In genomic region chr1:230303069-230303468, GRCh38 we compare ENCODE assay signal across 18 cellular contexts.
A peak's percentile ranks its signal among the peaks of the same experiment; 100 is the strongest.
DNase-seq lines count a peak whose midpoint lies in the region; ATAC-seq, FAIRE-seq and TF ChIP-seq lines count a peak whose summit lies in the region.
"Had no signal": no experiment of that assay in that cellular context is flagged by ENCODE, and none has a peak within 500 bp of the region (broad histone marks: within the 10 kb centered on the region; RNA-seq: fewer than 3 reads in every experiment).

No MANE protein-coding gene starts in this region.

- 0 out of 2 replicates have a peak overlapping the region, but pooled peaks have one; percentile 22 for H2AFZ ChIP-seq in Loucy (ENCODE audit: low read length)

- H3K4me1 Mint-ChIP-seq in naive B cell, result peaks cover 40 to 54% (median 54%) of the 10 kb centered on the region in 3 donors

- H3K4me3 ChIP-seq in Loucy (ENCODE audit: low read length, poor library complexity, severe bottlenecking), result no peak overlapping the region
- H3K4me3 ChIP-seq in WERI-Rb-1 (ENCODE audit: low read depth, low read length), result no peak overlapping the region
- H3K4me3 ChIP-seq in transverse colon, result no peak overlapping the region
- H3K4me3 ChIP-seq: coronary artery, smooth muscle cell, suprapubic skin had no signal

- intact Hi-C loops in transverse colon (cut with DNase I; ENCODE audit: low total_unique reads), result no loop called here

- H3K4me2 ChIP-seq in Loucy (ENCODE audit: low read depth, low read length, poor library complexity, severe bottlenecking), result no peak overlapping the region
- H3K4me2 ChIP-seq: smooth muscle cell had no signal

- H3F3A ChIP-seq in Loucy (ENCODE audit: low read depth), result no peaks in the 10 kb centered on the region

- no peaks in the 10 kb centered on the region for H3K36me3 ChIP-seq in Loucy (ENCODE audit: insufficient read depth, low read length)
- no peaks in the 10 kb centered on the region for H3K36me3 ChIP-seq in WERI-Rb-1
- no peaks in the 10 kb centered on the region for H3K36me3 ChIP-seq in transverse colon
- H3K36me3 ChIP-seq: suprapubic skin had no signal

- H3K4me1 ChIP-seq in Loucy (ENCODE audit: insufficient read depth, low read length, poor library complexity, severe bottlenecking), result peaks cover 62% of the 10 kb centered on the region
- H3K4me1 ChIP-seq in transverse colon, result peaks cover 5 to 14% (median 6%) of the 10 kb centered on the region in 4 donors
- H3K4me1 ChIP-seq: suprapubic skin had no signal

- TF ChIP-seq CTCF in D721Med (IDR thresholded peaks at IDR 0.05; ENCODE audit: insufficient read depth, missing control alignments) (peak; percentile 24), Loucy (conservative IDR thresholded peaks at IDR 0.05; ENCODE audit: low read length) (peak; percentile 67), WERI-Rb-1 (IDR thresholded peaks at IDR 0.05; ENCODE audit: low read depth, low read length) (peak; percentile 55), transverse colon (IDR thresholded peaks at IDR 0.05) (no peak)

- H3K9me3 ChIP-seq in Loucy (ENCODE audit: insufficient read depth, low read depth, low read length), result no peaks in the 10 kb centered on the region
- no peaks in the 10 kb centered on the region for H3K9me3 ChIP-seq in WERI-Rb-1 (ENCODE audit: severe bottlenecking)
- no peaks in the 10 kb centered on the region for H3K9me3 ChIP-seq in transverse colon
- H3K9me3 ChIP-seq: suprapubic skin had no signal

- H4K20me1 ChIP-seq in Loucy (ENCODE audit: insufficient read depth, low read length, poor library complexity, severe bottlenecking), result no peaks in the 10 kb centered on the region

- H3K9me2 ChIP-seq in Loucy (replicated peaks; ENCODE audit: low read depth, low read length), result no peaks in the 10 kb centered on the region

- no peaks in the 10 kb centered on the region for H3K36me3 Mint-ChIP-seq in naive B cell

- TF ChIP-seq POLR2A in transverse colon (IDR thresholded peaks at IDR 0.05), result no peak

- TF ChIP-seq EP300 in transverse colon (IDR thresholded peaks at IDR 0.05; ENCODE audit: low read depth), result no peak

- no peak for DNase-seq in D721Med (ENCODE audit: insufficient read length, low spot score)
- peak; percentile 82 for DNase-seq in WERI-Rb-1
- no peak for DNase-seq in naive B cell
- DNase-seq in transverse colon, result no peak
- DNase-seq in cortex of kidney (lab: John Stamatoyannopoulos, UW), result no peak
- no peak for DNase-seq in activated CD4-positive, alpha-beta T cell treated with anti-CD3 and anti-CD28 coated beads for 4 hours
- DNase-seq: activated CD4-positive, alpha-beta T cell treated with anti-CD3 and anti-CD28 coated beads for 36 hours; activated gamma-delta T cell treated with Interleukin-2 at 50 U/mL for 16 hours; AML-193; H9; SIG-M5 had no signal

- ATAC-seq in naive B cell (ENCODE audit: low read depth in 2 of 2) (no peak), GM21528 (IDR thresholded peaks at IDR 0.05; ENCODE audit: low FRiP score, unreplicated experiment) (no peak)

- in situ Hi-C loops in transverse colon (cut with MboI; ENCODE audit: low pct_ligation_motif_present in 1 of 4, low pct_unique_long_range_greater_than_20kb in 1 of 4, low sequenced_read_pairs in 3 of 4), result loop anchor here in 2 of 4 donors (25.0 kb wide), 1 partner anchor 1041 kb away; the partner anchor contains the start of gene RAB4A (in 2 of the 2)

- H3K9ac ChIP-seq in Loucy (ENCODE audit: low read depth, low read length, poor library complexity, severe bottlenecking), result peak overlapping the region; percentile 47

- no peak overlapping the region for H3K4me3 Mint-ChIP-seq in naive B cell
- H3K4me3 Mint-ChIP-seq: activated CD4-positive, alpha-beta T cell treated with anti-CD3 and anti-CD28 coated beads for 36 hours; H9; T-helper 2 cell treated with Interferon-gamma antibody and Interleukin-4, amounts not matched to agents 5 μg/mL and 100 μg/mL, for 36 hours had no signal

- FAIRE-seq in D721Med (lab: Jason Lieb, UNC), result no peak
- FAIRE-seq: GM18507 had no signal

- no peaks in the 10 kb centered on the region for H3K9me3 Mint-ChIP-seq in naive B cell
- H3K9me3 Mint-ChIP-seq: H9; T-helper 2 cell treated with Interferon-gamma antibody and Interleukin-4, amounts not matched to agents 5 μg/mL and 100 μg/mL, for 36 hours had no signal

- 64 to 85% methylated on average over 2 to 6 of the region's 6 CpGs for WGBS in transverse colon (ENCODE audit: low coverage in 1 of 2), 2 donors

- peak overlapping the region in 5 of 6 donors; percentile 15 to 75 (median 53) for H3K27ac Mint-ChIP-seq in naive B cell
- H3K27ac Mint-ChIP-seq: T-helper 2 cell treated with Interferon-gamma antibody and Interleukin-4, amounts not matched to agents 5 μg/mL and 100 μg/mL, for 36 hours had no signal

- peak overlapping the region; percentile 46 for H3K27ac ChIP-seq in WERI-Rb-1
- H3K27ac ChIP-seq in transverse colon, result no peak overlapping the region
- H3K27ac ChIP-seq: coronary artery, suprapubic skin had no signal

- H3K79me2 ChIP-seq in Loucy (ENCODE audit: insufficient read depth, low read length), result no peaks in the 10 kb centered on the region

- H3K27me3 Mint-ChIP-seq in naive B cell, result no peaks in the 10 kb centered on the region
- H3K27me3 Mint-ChIP-seq: activated CD4-positive, alpha-beta T cell treated with anti-CD3 and anti-CD28 coated beads for 36 hours had no signal

- H3K27me3 ChIP-seq in Loucy (ENCODE audit: insufficient read depth, low read length, poor library complexity, severe bottlenecking) (no peaks in the 10 kb centered on the region), WERI-Rb-1 (ENCODE audit: insufficient read depth, low read depth, severe bottlenecking) (no peaks in the 10 kb centered on the region), transverse colon (no peaks in the 10 kb centered on the region)
- H3K27me3 ChIP-seq: suprapubic skin had no signal

Comparison
In these comparisons a context has a peak if more than half of its experiments do, and no peak if none do; other contexts are left out.
1. CTCF ChIP-seq: peak in D721Med (single experiment), Loucy (single experiment) and WERI-Rb-1 (single experiment); none in transverse colon (0 of 5).